35 cellular contexts compared by ENCODE assay signal in genomic region chr1:86277909-86278308, GRCh38.
DNase-seq lines count a peak whose midpoint lies in the region; ATAC-seq and TF ChIP-seq lines count a peak whose summit lies in the region.
"Had no signal": no experiment of that assay in that cellular context is flagged by ENCODE, and none has a peak within 500 bp of the region (broad histone marks: within the 10 kb centered on the region; RNA-seq: fewer than 3 reads in every experiment).

No MANE protein-coding gene starts in this region.

- no TSS peak for BruUV-seq in MCF 10A (replicated peaks; lab: Mats Ljungman, UMichigan)

- intact Hi-C loops in MCF 10A (cut with micrococcal nuclease) = no loop called here
- intact Hi-C loops in breast epithelium (cut with DNase I; ENCODE audit: low total_unique reads) = no loop called here
- intact Hi-C loops in upper lobe of right lung (cut with DNase I) = no loop called here

- no peaks in the 10 kb centered on the region for H3K4me1 Mint-ChIP-seq in MCF 10A (ENCODE audit: insufficient read depth, unreplicated experiment)
- H3K4me1 Mint-ChIP-seq: CD4-positive, alpha-beta memory T cell; neural crest cell had no signal

- H3K27ac ChIP-seq in breast epithelium (no peak overlapping the region), upper lobe of right lung (no peak overlapping the region)
- H3K27ac ChIP-seq: HL-60, left lung, pancreas, right atrium auricular region, thoracic aorta, uterus, VCaP had no signal

- H3K27me3 ChIP-seq in breast epithelium (no peaks in the 10 kb centered on the region), upper lobe of right lung (no peaks in the 10 kb centered on the region)
- H3K27me3 ChIP-seq: left lung, MG63, pancreas, right atrium auricular region, uterus had no signal

- H3K36me3 ChIP-seq in breast epithelium (no peaks in the 10 kb centered on the region), upper lobe of right lung (no peaks in the 10 kb centered on the region)
- H3K36me3 ChIP-seq: left lung, MG63, pancreas, right atrium auricular region, thoracic aorta, uterus had no signal

- no peak for TF ChIP-seq POLR2A in breast epithelium (IDR thresholded peaks at IDR 0.05)

- CTCF ChIA-PET in MCF 10A (lab: Yijun Ruan, JAX) = no interaction called here

- peak; percentile 15 for ATAC-seq in upper lobe of right lung
- no peak for ATAC-seq in HG03039 (IDR thresholded peaks at IDR 0.05; ENCODE audit: unreplicated experiment)
- no peak for ATAC-seq in GM21390 (IDR thresholded peaks at IDR 0.05; ENCODE audit: unreplicated experiment)
- ATAC-seq: left lung, pancreas, PC-3 had no signal

- POLR2A ChIA-PET in MCF 10A (lab: Yijun Ruan, JAX) = interaction anchor here (0.8 kb wide), 1 partner anchor 13 kb away, joined by 3 read pairs; no protein-coding TSS in a partner anchor

- H3K9me3 ChIP-seq in breast epithelium (no peaks in the 10 kb centered on the region), upper lobe of right lung (no peaks in the 10 kb centered on the region)
- H3K9me3 ChIP-seq: left lung, MG63, pancreas, right atrium auricular region, thoracic aorta, uterus had no signal

- no peaks in the 10 kb centered on the region for H3K4me1 ChIP-seq in breast epithelium
- H3K4me1 ChIP-seq in upper lobe of right lung = no peaks in the 10 kb centered on the region
- H3K4me1 ChIP-seq: left lung, pancreas, right atrium auricular region, uterus had no signal

- no peak overlapping the region for H3K27ac Mint-ChIP-seq in MCF 10A (ENCODE audit: low read depth, unreplicated experiment)
- H3K27ac Mint-ChIP-seq: activated naive CD8-positive, alpha-beta T cell; CD4-positive, alpha-beta memory T cell; stimulated activated naive CD8-positive, alpha-beta T cell treated with anti-CD3 and anti-CD28 coated beads, Interleukin-15, Interleukin-2, amounts not matched to agents 100 ng/mL and 50 ng/mL, for 24 hours had no signal

- no peak overlapping the region for H3K4me3 Mint-ChIP-seq in MCF 10A (ENCODE audit: unreplicated experiment)
- H3K4me3 Mint-ChIP-seq: activated naive CD8-positive, alpha-beta T cell; CD4-positive, alpha-beta memory T cell; neural crest cell; stimulated activated naive CD8-positive, alpha-beta T cell treated with anti-CD3 and anti-CD28 coated beads, Interleukin-15, Interleukin-2, amounts not matched to agents 100 ng/mL and 50 ng/mL, for 24 hours had no signal

- H3K4me3 ChIP-seq in breast epithelium (no peak overlapping the region), upper lobe of right lung (no peak overlapping the region)
- H3K4me3 ChIP-seq: left lung, MG63, pancreas, right atrium auricular region, thoracic aorta, uterus had no signal

- no peaks in the 10 kb centered on the region for H3K27me3 Mint-ChIP-seq in MCF 10A (ENCODE audit: insufficient read depth, unreplicated experiment)
- H3K27me3 Mint-ChIP-seq: activated naive CD8-positive, alpha-beta T cell; CD4-positive, alpha-beta memory T cell; stimulated activated naive CD8-positive, alpha-beta T cell treated with anti-CD3 and anti-CD28 coated beads, Interleukin-15, Interleukin-2, amounts not matched to agents 100 ng/mL and 50 ng/mL, for 24 hours had no signal

- no peaks in the 10 kb centered on the region for H3K9me3 Mint-ChIP-seq in MCF 10A (ENCODE audit: unreplicated experiment)
- H3K9me3 Mint-ChIP-seq: neural crest cell; stimulated activated naive CD8-positive, alpha-beta T cell treated with anti-CD3 and anti-CD28 coated beads, Interleukin-15, Interleukin-2, amounts not matched to agents 100 ng/mL and 50 ng/mL, for 24 hours had no signal

- no peak for TF ChIP-seq CTCF in MCF 10A (IDR thresholded peaks at IDR 0.05; ENCODE audit: unreplicated experiment)
- no peak for TF ChIP-seq CTCF in breast epithelium (IDR thresholded peaks at IDR 0.05)
- no peak for TF ChIP-seq CTCF in upper lobe of right lung (IDR thresholded peaks at IDR 0.05)

- no peaks in the 10 kb centered on the region for H3K36me3 Mint-ChIP-seq in MCF 10A (ENCODE audit: insufficient read depth, unreplicated experiment)
- H3K36me3 Mint-ChIP-seq: activated naive CD8-positive, alpha-beta T cell; CD4-positive, alpha-beta memory T cell had no signal

- DNase-seq in MCF 10A (ENCODE audit: unreplicated experiment) (peak; percentile 5), breast epithelium (ENCODE audit: low spot score in 2 of 2) (no peak), NCI-H345 treated with DMSO at 0.1 percent for 48 hours (lab: John Stamatoyannopoulos, UW; ENCODE audit: unreplicated experiment) (peak; percentile 86), foreskin melanocyte (peak; percentile 71), upper lobe of right lung (no peak), RPMI8226 (no peak)
- DNase-seq: activated CD4-positive, alpha-beta T cell treated with anti-CD3 and anti-CD28 coated beads for 4 hours; activated CD8-positive, alpha-beta memory T cell treated with anti-CD3 and anti-CD28 coated beads for 24 hours; activated effector memory CD4-positive, alpha-beta T cell treated with Interleukin-2 at 50 U/mL for 16 hours; activated T-cell treated with anti-CD3 and anti-CD28 coated beads for 4 hours; CD4-positive, alpha-beta memory T cell; effector memory CD4-positive, alpha-beta T cell; HCEC 1CT; KBM-7; mesenchymal stem cell; MG63; NCI-H146; NCI-H524 treated with DMSO at 0.1 percent for 48 hours; pancreas; PC-3; SHP77 treated with DMSO at 0.1 percent for 48 hours; small intestine; SW 1271; T-helper 9 cell; uterus had no signal

Comparison
In these comparisons a context has a peak if more than half of its experiments do, and no peak if none do; other contexts are left out.
1. DNase-seq: peak in MCF 10A (single experiment), NCI-H345 treated with DMSO at 0.1 percent for 48 hours (single experiment) and foreskin melanocyte (single experiment); none in breast epithelium (0 of 2), upper lobe of right lung (single experiment) and RPMI8226 (single experiment).